In genomic region chr17:82201498-82201910, GRCh38 we compare ENCODE assay signal across 15 cellular contexts. TPM values are rescaled to one million over a fixed set of nuclear protein-coding genes. Genes with fewer than 3 reads are reported as not detected.
A peak's percentile ranks its signal among the peaks of the same experiment; 100 is the strongest.
DNase-seq lines count a peak whose midpoint lies in the region; ATAC-seq and TF ChIP-seq lines count a peak whose summit lies in the region.
"Had no signal": no experiment of that assay in that cellular context is flagged by ENCODE, and none has a peak within 500 bp of the region (broad histone marks: within the 10 kb centered on the region; RNA-seq: fewer than 3 reads in every experiment).

No MANE protein-coding gene starts in this region.

- H2BK15ac ChIP-seq in mesenchymal stem cell (ENCODE audit: low read depth, poor library complexity, severe bottlenecking) = no peak overlapping the region

- no peak overlapping the region for H2AK5ac ChIP-seq in mesenchymal stem cell (ENCODE audit: low read length, severe bottlenecking)

- no peak overlapping the region for H3K4me2 ChIP-seq in mesenchymal stem cell (ENCODE audit: low read length, poor library complexity, severe bottlenecking)

- peaks cover 27% of the 10 kb centered on the region for H3K4me1 ChIP-seq in mesenchymal stem cell (ENCODE audit: control insufficient read depth, insufficient read depth, low read depth, low read length)

- no peak overlapping the region for H3K9ac ChIP-seq in mesenchymal stem cell (ENCODE audit: low read length)

- peak overlapping the region; percentile 80 to 84 for H2BK12ac ChIP-seq in mesenchymal stem cell (ENCODE audit: low read length in 2 of 2)

- H3K9me3 ChIP-seq in mesenchymal stem cell (ENCODE audit: control insufficient read depth, low read length) = no peaks in the 10 kb centered on the region
- H3K9me3 ChIP-seq: left ventricle myocardium inferior, Peyer's patch had no signal

- H3K4me3 ChIP-seq in mesenchymal stem cell (ENCODE audit: insufficient read depth in 1 of 2, low read depth in 1 of 2, low read length in 2 of 2) = peak overlapping the region in 1 of 2 experiments; percentile 14
- H3K4me3 ChIP-seq: left ventricle myocardium inferior, Peyer's patch had no signal

- H2BK5ac ChIP-seq in mesenchymal stem cell (ENCODE audit: low read depth, low read length, poor library complexity, severe bottlenecking) = no peak overlapping the region

- TF ChIP-seq CTCF in RWPE1 (conservative IDR thresholded peaks at IDR 0.05; ENCODE audit: low read depth) = no peak

- H2AFZ ChIP-seq in mesenchymal stem cell (ENCODE audit: low read depth, low read length) = no peak overlapping the region

- ATAC-seq in GM18870 (IDR thresholded peaks at IDR 0.05; ENCODE audit: unreplicated experiment) = no peak

- peaks cover 33 to 38% of the 10 kb centered on the region in 2 experiments for H3K36me3 ChIP-seq in mesenchymal stem cell (ENCODE audit: control insufficient read depth in 1 of 2, insufficient read depth in 2 of 2, low read depth in 1 of 2, low read length in 2 of 2)

- H3K27me3 ChIP-seq in mesenchymal stem cell (ENCODE audit: control insufficient read depth in 1 of 2, insufficient read depth in 1 of 2, low read length in 2 of 2) = no peaks in the 10 kb centered on the region
- H3K27me3 ChIP-seq: Peyer's patch had no signal

- POLR2A ChIA-PET in RWPE1 (lab: Yijun Ruan, JAX; ENCODE audit: low non-redundant PET) = interaction anchor here (0.9 kb wide), 1 partner anchor 34 kb away, joined by 3 read pairs; no protein-coding TSS in a partner anchor

- peak overlapping the region in 1 of 2 experiments; percentile 63 for H3K23ac ChIP-seq in mesenchymal stem cell (ENCODE audit: low read length in 2 of 2)

- peaks cover 18% of the 10 kb centered on the region for H3K79me1 ChIP-seq in mesenchymal stem cell (replicated peaks; ENCODE audit: low read length, poor library complexity, severe bottlenecking)

- peak overlapping the region in 1 of 2 experiments; percentile 19 for H3K14ac ChIP-seq in mesenchymal stem cell (ENCODE audit: low read length in 2 of 2)

- 95% methylated on average over 23 of the region's 23 CpGs for WGBS in mesenchymal stem cell

- peak overlapping the region; percentile 28 to 83 for H3K18ac ChIP-seq in mesenchymal stem cell (ENCODE audit: low read depth in 1 of 2, low read length in 2 of 2)

- peak overlapping the region; percentile 68 for H2BK120ac ChIP-seq in mesenchymal stem cell (ENCODE audit: low read depth, low read length)

- H3K4ac ChIP-seq in mesenchymal stem cell (ENCODE audit: low read depth in 1 of 2, low read length in 2 of 2) = peak overlapping the region; percentile 12 to 35

- H3K27ac ChIP-seq in RWPE1 (peak overlapping the region; percentile 14), mesenchymal stem cell (ENCODE audit: low read length, poor library complexity, severe bottlenecking) (no peak overlapping the region)
- H3K27ac ChIP-seq: left ventricle myocardium inferior had no signal

- in situ Hi-C loops in ACHN (cut with HindIII; ENCODE audit: low pct_ligation_motif_present, low pct_unique_long_range_greater_than_20kb, low sequenced_read_pairs) = no loop called here

- peak overlapping the region; percentile 94 for H4K91ac ChIP-seq in mesenchymal stem cell (ENCODE audit: low read length)

- peak; percentile 27 for DNase-seq in activated CD4-positive, alpha-beta T cell treated with anti-CD3 and anti-CD28 coated beads for 48 hours
- DNase-seq in activated CD4-positive, alpha-beta T cell treated with anti-CD3 and anti-CD28 coated beads, Interleukin-2, amount 50 U/mL, for 48 hours = no peak
- DNase-seq in DMS153 (lab: John Stamatoyannopoulos, UW) = peak; percentile 28
- no peak for DNase-seq in RWPE1 (ENCODE audit: low spot score)
- no peak for DNase-seq in mesenchymal stem cell
- DNase-seq in ACHN = no peak
- no peak for DNase-seq in stimulated activated CD4-positive, alpha-beta T cell treated with anti-CD3 and anti-CD28 coated beads, Interleukin-2, amount 100 ng/mL, for 24 hours
- DNase-seq: Calu3, hypothalamus, left ventricle myocardium inferior, MM.1S, NCI-H2029, NCI-H748 treated with DMSO at 0.1 percent for 48 hours had no signal

- peak overlapping the region; percentile 49 for H4K8ac ChIP-seq in mesenchymal stem cell (ENCODE audit: low read length)

- CTCF ChIA-PET in RWPE1 (lab: Yijun Ruan, JAX) = no interaction called here

RNA-seq across cellular contexts. Expression of gene CCDC57, which starts 11.1 kb away (rescaled TPM):
- 20.2 TPM for polyA plus RNA-seq in mesenchymal stem cell (2013, experiment 1 of 2)
- polyA plus RNA-seq in mesenchymal stem cell (2013, experiment 2 of 2) = 19.0 TPM

RNA-seq across cellular contexts. Expression of gene SLC16A3, which starts 27.3 kb away (rescaled TPM):
- polyA plus RNA-seq in mesenchymal stem cell (2013, experiment 1 of 2) = 217 TPM
- 200 TPM for polyA plus RNA-seq in mesenchymal stem cell (2013, experiment 2 of 2)

Comparison
In these comparisons a context has a peak if more than half of its experiments do, and no peak if none do; other contexts are left out.
1. DNase-seq: peak in activated CD4-positive, alpha-beta T cell treated with anti-CD3 and anti-CD28 coated beads for 48 hours (single experiment) and DMS153 (single experiment); none in activated CD4-positive, alpha-beta T cell treated with anti-CD3 and anti-CD28 coated beads, Interleukin-2, amount 50 U/mL, for 48 hours (0 of 2), RWPE1 (single experiment), mesenchymal stem cell (single experiment), ACHN (single experiment) and stimulated activated CD4-positive, alpha-beta T cell treated with anti-CD3 and anti-CD28 coated beads, Interleukin-2, amount 100 ng/mL, for 24 hours (0 of 2).